Comparison of ENCODE assay signal across 24 cellular contexts in the genomic region with DNA sequence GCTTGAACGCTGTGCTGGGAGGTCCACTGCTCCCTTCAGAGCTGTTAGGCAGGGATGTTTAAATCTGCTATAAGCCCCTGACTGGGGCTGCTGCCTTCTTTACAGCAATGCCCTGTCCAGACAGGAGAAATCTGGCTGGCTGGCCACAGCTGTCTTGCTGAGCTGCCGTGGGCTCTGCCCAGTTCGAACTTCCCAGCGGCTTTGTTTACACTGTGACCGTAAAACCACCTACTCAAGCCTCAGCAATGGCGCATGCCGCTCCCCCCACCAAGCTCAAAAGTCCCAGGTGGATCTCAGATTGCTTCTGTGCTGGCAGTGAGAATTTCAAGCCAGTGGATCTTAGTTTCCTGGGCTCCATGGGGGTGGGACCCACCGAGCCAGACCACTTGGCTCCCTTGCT.
"Had no signal": no experiment of that assay in that cellular context is flagged by ENCODE, and none has a peak within 500 bp of the region (broad histone marks: within the 10 kb centered on the region; RNA-seq: fewer than 3 reads in every experiment).

No MANE protein-coding gene starts in this region.

- H3K4me3 Mint-ChIP-seq: activated CD4-positive, alpha-beta memory T cell treated with anti-CD3 and anti-CD28 coated beads, Interleukin-2, amount 10 ng/mL, durations not matched to agents 7 days and 5 days; activated CD4-positive, alpha-beta T cell treated with anti-CD3 and anti-CD28 coated beads, Interleukin-2, amount 10 ng/mL, durations not matched to agents 24 days and 14 days; activated CD8-positive, alpha-beta memory T cell treated with anti-CD3 and anti-CD28 coated beads, Interleukin-2, amount 10 ng/mL, durations not matched to agents 7 days and 5 days; activated naive CD4-positive, alpha-beta T cell treated with anti-CD3 and anti-CD28 coated beads, Interleukin-2, amount 10 ng/mL, durations not matched to agents 7 days and 5 days; memory B cell; nephron; T-helper 2 cell treated with Interferon-gamma antibody and Interleukin-4, amounts not matched to agents 5 μg/mL and 100 μg/mL, for 36 hours had no signal

- H3K4me3 ChIP-seq: gastroesophageal sphincter, upper lobe of right lung had no signal

- H3K4me1 ChIP-seq: gastroesophageal sphincter, upper lobe of right lung had no signal

- H3K27ac ChIP-seq: epithelial cell of prostate, gastroesophageal sphincter, upper lobe of right lung, VCaP had no signal

- H3K9me3 ChIP-seq: upper lobe of right lung had no signal

- H3K36me3 ChIP-seq: gastroesophageal sphincter, upper lobe of right lung had no signal

- H3K27me3 ChIP-seq: upper lobe of right lung had no signal

- ATAC-seq: activated CD4-positive, CD25-positive, alpha-beta regulatory T cell treated with anti-CD3 and anti-CD28 coated beads, Interleukin-2, amount 50 U/mL, for 24 hours; activated CD8-positive, alpha-beta memory T cell treated with anti-CD3 and anti-CD28 coated beads, Interleukin-2, amount 10 ng/mL, durations not matched to agents 7 days and 5 days; gastroesophageal sphincter; left cardiac atrium; stimulated activated naive CD8-positive, alpha-beta T cell treated with anti-CD3 and anti-CD28 coated beads, Interleukin-15, Interleukin-2, amounts not matched to agents 100 U/mL and 50 U/mL, for 24 hours; upper lobe of right lung had no signal

- H3K27ac Mint-ChIP-seq: activated CD4-positive, alpha-beta memory T cell treated with anti-CD3 and anti-CD28 coated beads, Interleukin-2, amount 10 ng/mL, durations not matched to agents 7 days and 5 days; activated CD4-positive, alpha-beta T cell treated with anti-CD3 and anti-CD28 coated beads, Interleukin-2, amount 10 ng/mL, durations not matched to agents 24 days and 14 days; activated CD8-positive, alpha-beta memory T cell treated with anti-CD3 and anti-CD28 coated beads, Interleukin-2, amount 10 ng/mL, durations not matched to agents 7 days and 5 days; activated naive CD4-positive, alpha-beta T cell treated with anti-CD3 and anti-CD28 coated beads, Interleukin-2, amount 10 ng/mL, durations not matched to agents 7 days and 5 days; memory B cell; nephron; T-helper 2 cell treated with Interferon-gamma antibody and Interleukin-4, amounts not matched to agents 5 μg/mL and 100 μg/mL, for 36 hours had no signal

- H3K9me3 Mint-ChIP-seq: activated CD4-positive, alpha-beta memory T cell treated with anti-CD3 and anti-CD28 coated beads, Interleukin-2, amount 10 ng/mL, durations not matched to agents 7 days and 5 days; activated naive CD4-positive, alpha-beta T cell treated with anti-CD3 and anti-CD28 coated beads, Interleukin-2, amount 10 ng/mL, durations not matched to agents 7 days and 5 days had no signal

- DNase-seq: activated CD4-positive, alpha-beta memory T cell treated with anti-CD3 and anti-CD28 coated beads, Interleukin-2, amount 10 ng/mL, durations not matched to agents 7 days and 5 days; activated CD4-positive, alpha-beta T cell treated with anti-CD3 and anti-CD28 coated beads, Interleukin-2, amount 10 ng/mL, durations not matched to agents 24 days and 14 days; activated CD8-positive, alpha-beta memory T cell treated with anti-CD3 and anti-CD28 coated beads, Interleukin-2, amount 10 ng/mL, durations not matched to agents 7 days and 5 days; activated effector memory CD4-positive, alpha-beta T cell treated with anti-CD3 and anti-CD28 coated beads, Interleukin-2, amount 50 U/mL, for 16 hours; activated naive CD4-positive, alpha-beta T cell treated with anti-CD3 and anti-CD28 coated beads, Interleukin-2, amount 10 ng/mL, durations not matched to agents 7 days and 5 days; activated T-cell treated with anti-CD3 and anti-CD28 coated beads for 4 hours; amygdala; cortex of kidney; head of caudate nucleus; hypothalamus; left cardiac atrium; nucleus accumbens; posterior cingulate gyrus; retina; stimulated activated CD4-positive, alpha-beta T cell treated with anti-CD3 and anti-CD28 coated beads, Interleukin-4, amount 100 ng/mL, for 4 hours; stimulated activated naive CD8-positive, alpha-beta T cell treated with anti-CD3 and anti-CD28 coated beads, Interleukin-15, Interleukin-2, amounts not matched to agents 100 U/mL and 50 U/mL, for 24 hours; upper lobe of right lung had no signal

- H3K4me1 Mint-ChIP-seq: activated CD4-positive, alpha-beta memory T cell treated with anti-CD3 and anti-CD28 coated beads, Interleukin-2, amount 10 ng/mL, durations not matched to agents 7 days and 5 days; activated CD4-positive, alpha-beta T cell treated with anti-CD3 and anti-CD28 coated beads, Interleukin-2, amount 10 ng/mL, durations not matched to agents 24 days and 14 days; activated CD8-positive, alpha-beta memory T cell treated with anti-CD3 and anti-CD28 coated beads, Interleukin-2, amount 10 ng/mL, durations not matched to agents 7 days and 5 days; activated naive CD4-positive, alpha-beta T cell treated with anti-CD3 and anti-CD28 coated beads, Interleukin-2, amount 10 ng/mL, durations not matched to agents 7 days and 5 days; memory B cell had no signal

- H3K36me3 Mint-ChIP-seq: activated CD8-positive, alpha-beta memory T cell treated with anti-CD3 and anti-CD28 coated beads, Interleukin-2, amount 10 ng/mL, durations not matched to agents 7 days and 5 days; activated naive CD4-positive, alpha-beta T cell treated with anti-CD3 and anti-CD28 coated beads, Interleukin-2, amount 10 ng/mL, durations not matched to agents 7 days and 5 days had no signal
